In the genomic region with DNA sequence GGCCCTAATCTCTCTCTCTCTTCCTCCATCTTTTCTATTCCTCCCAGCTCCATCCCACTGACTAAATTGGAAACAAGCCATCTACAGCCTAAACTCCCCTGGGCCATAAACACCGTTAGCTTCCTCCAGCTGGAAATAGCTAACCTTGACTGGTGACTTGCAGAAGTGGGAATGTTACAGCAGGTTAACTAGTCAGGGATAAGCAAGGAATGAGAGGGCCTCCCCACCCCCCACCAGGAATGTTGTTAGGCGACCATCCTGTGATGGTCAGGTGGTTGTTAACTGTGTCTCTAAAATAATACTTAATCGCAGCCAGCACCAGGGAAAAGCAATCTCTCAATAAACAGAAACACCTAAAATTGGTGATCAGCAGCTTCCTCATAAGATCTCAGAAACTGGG, we compare ENCODE assay signal across 18 cellular contexts. TPM values are rescaled to one million over a fixed set of nuclear protein-coding genes. Genes with fewer than 3 reads are reported as not detected.
DNase-seq lines count a peak whose midpoint lies in the region; ATAC-seq and TF ChIP-seq lines count a peak whose summit lies in the region.
"Had no signal": no experiment of that assay in that cellular context is flagged by ENCODE, and none has a peak within 500 bp of the region (broad histone marks: within the 10 kb centered on the region; RNA-seq: fewer than 3 reads in every experiment).

No MANE protein-coding gene starts in this region.

- H3K27me3 Mint-ChIP-seq in GM23338 (ENCODE audit: insufficient read depth, low read depth, poor library complexity) (peaks cover 3% of the 10 kb centered on the region), glutamatergic neuron (ENCODE audit: unreplicated experiment) (no peaks in the 10 kb centered on the region)

- H3K9me3 Mint-ChIP-seq in GM23338 (no peaks in the 10 kb centered on the region), glutamatergic neuron (ENCODE audit: unreplicated experiment) (peaks cover 3% of the 10 kb centered on the region)
- H3K9me3 Mint-ChIP-seq: CD8-positive, alpha-beta T cell had no signal

- H3K36me3 Mint-ChIP-seq in GM23338 (ENCODE audit: low read depth) (peaks cover 58% of the 10 kb centered on the region), glutamatergic neuron (ENCODE audit: unreplicated experiment) (no peaks in the 10 kb centered on the region)

- H3K27ac ChIP-seq in GM23338 (ENCODE audit: low read depth) (0 out of 2 replicates have a peak overlapping the region, but pooled peaks have one; percentile 61), mesendoderm (ENCODE audit: low read depth, low read length) (no peak overlapping the region)
- H3K27ac ChIP-seq: BLaER1 treated with 17β-estradiol and CSF1 and Interleukin-3, amounts not matched to agents 10 nM and 100 nM had no signal

- WGBS in mesendoderm (ENCODE audit: extremely low coverage, insufficient coverage, low lambda C conversion rate) = no CpG with 5 or more reads among the region's 3 CpGs

- H3K4me3 ChIP-seq in GM23338 (peak overlapping the region; percentile 19; the same call in 1 of the 2 replicates), mesendoderm (ENCODE audit: low read length) (no peak overlapping the region)
- H3K4me3 ChIP-seq: BLaER1 treated with 17β-estradiol and CSF1 and Interleukin-3, amounts not matched to agents 10 nM and 100 nM; K562 had no signal

- no peak overlapping the region for H2BK15ac ChIP-seq in mesendoderm (replicated peaks; ENCODE audit: low read depth)

- H3K9ac ChIP-seq in mesendoderm (ENCODE audit: low read length) = no peak overlapping the region
- H3K9ac ChIP-seq: BLaER1 treated with 17β-estradiol and CSF1 and Interleukin-3, amounts not matched to agents 10 nM and 100 nM; SK-N-SH had no signal

- no peaks in the 10 kb centered on the region; the same call in none of the 2 replicates for H4K20me1 ChIP-seq in GM23338 (replicated peaks; ENCODE audit: insufficient read depth)

- no peak overlapping the region for H2AK5ac ChIP-seq in mesendoderm (ENCODE audit: low read length)

- H3K79me2 ChIP-seq in GM23338 (replicated peaks; ENCODE audit: insufficient read depth) (no peaks in the 10 kb centered on the region), mesendoderm (ENCODE audit: control insufficient read depth, insufficient read depth, low read length) (no peaks in the 10 kb centered on the region)

- H4K5ac ChIP-seq in mesendoderm (ENCODE audit: low read length) = no peak overlapping the region

- no peak overlapping the region for H3K18ac ChIP-seq in mesendoderm (ENCODE audit: low read length)

- H3K4me1 Mint-ChIP-seq in GM23338 = peaks cover 20% of the 10 kb centered on the region
- peaks cover 6% of the 10 kb centered on the region for H3K4me1 Mint-ChIP-seq in glutamatergic neuron (ENCODE audit: low read depth, unreplicated experiment)

- intact Hi-C loops in left colon (cut with DNase I, micrococcal nuclease) = no loop called here

- H3K4ac ChIP-seq in mesendoderm (ENCODE audit: low read depth, low read length) = no peak overlapping the region

- H3K27ac Mint-ChIP-seq in GM23338 (peak overlapping the region; percentile 92), glutamatergic neuron (ENCODE audit: unreplicated experiment) (peak overlapping the region; percentile 26)
- H3K27ac Mint-ChIP-seq: CD8-positive, alpha-beta T cell had no signal

- no peak overlapping the region for H4K8ac ChIP-seq in mesendoderm (ENCODE audit: low read depth, low read length)

- TF ChIP-seq CTCF in GM23338 (conservative IDR thresholded peaks at IDR 0.05; ENCODE audit: low read depth in 2 of 2) = no peak
- TF ChIP-seq CTCF in glutamatergic neuron (IDR thresholded peaks at IDR 0.05; ENCODE audit: partially characterized antibody, unreplicated experiment) = no peak

- H2BK120ac ChIP-seq in mesendoderm (ENCODE audit: low read depth, low read length) = no peak overlapping the region

- DNase-seq in GM23338 (ENCODE audit: low spot score) = peak; percentile 55
- DNase-seq in M059J (ENCODE audit: low read depth) = peak; percentile 2
- DNase-seq in glutamatergic neuron = no peak
- peak; percentile 81 for DNase-seq in mesendoderm
- DNase-seq in left colon = no peak
- no peak for DNase-seq in NOMO-1 (lab: John Stamatoyannopoulos, UW; ENCODE audit: unreplicated experiment in 2 of 2)
- no peak for DNase-seq in NCI-H748 treated with DMSO at 0.1 percent for 48 hours (lab: John Stamatoyannopoulos, UW)
- DNase-seq: CD8-positive, alpha-beta T cell; NCI-H1105; NCI-H1694 treated with DMSO at 0.1 percent for 48 hours; NCI-H774; RPMI8226; SHP77 treated with DMSO at 0.1 percent for 48 hours; SK-N-SH had no signal

- H3K79me1 ChIP-seq in mesendoderm (ENCODE audit: low read length) = no peaks in the 10 kb centered on the region

- H3K23ac ChIP-seq in mesendoderm (ENCODE audit: low read length) = no peak overlapping the region

- H3K4me3 Mint-ChIP-seq in GM23338 (peak overlapping the region; percentile 18; the same call in 1 of the 3 replicates), glutamatergic neuron (ENCODE audit: unreplicated experiment) (peak overlapping the region; percentile 38)
- H3K4me3 Mint-ChIP-seq: CD8-positive, alpha-beta T cell had no signal

- H3K4me1 ChIP-seq in GM23338 (ENCODE audit: insufficient read depth) (peaks cover 13% of the 10 kb centered on the region; the same call in 1 of the 2 replicates), mesendoderm (ENCODE audit: control insufficient read depth, low read depth, low read length) (peaks cover 7% of the 10 kb centered on the region)
- H3K4me1 ChIP-seq: BLaER1 treated with 17β-estradiol and CSF1 and Interleukin-3, amounts not matched to agents 10 nM and 100 nM had no signal

- H2BK5ac ChIP-seq in mesendoderm (ENCODE audit: low read length) = no peak overlapping the region

- H3K4me2 ChIP-seq in GM23338 (peak overlapping the region; percentile 61), mesendoderm (ENCODE audit: low read length) (no peak overlapping the region)
- H3K4me2 ChIP-seq: BLaER1 treated with 17β-estradiol and CSF1 and Interleukin-3, amounts not matched to agents 10 nM and 100 nM; SK-N-SH had no signal

- H3K36me3 ChIP-seq in GM23338 (ENCODE audit: insufficient read depth) = peaks cover 42% of the 10 kb centered on the region
- H3K36me3 ChIP-seq in mesendoderm (ENCODE audit: control insufficient read depth, insufficient read depth, low read length) = peaks cover 2% of the 10 kb centered on the region

- no peak overlapping the region for H3K56ac ChIP-seq in mesendoderm (ENCODE audit: low read length)

- no peak overlapping the region for H2AFZ ChIP-seq in GM23338

- peak; percentile 77 for ATAC-seq in GM23338
- no peak for ATAC-seq in GM18861 (IDR thresholded peaks at IDR 0.05; ENCODE audit: unreplicated experiment)
- ATAC-seq in left colon = no peak
- ATAC-seq: CD8-positive, alpha-beta T cell; HCT116; K562 had no signal

- H3K27me3 ChIP-seq in GM23338 (ENCODE audit: insufficient read depth) (no peaks in the 10 kb centered on the region), mesendoderm (ENCODE audit: insufficient read depth, low read length, poor library complexity) (no peaks in the 10 kb centered on the region)
- H3K27me3 ChIP-seq: BLaER1 treated with 17β-estradiol and CSF1 and Interleukin-3, amounts not matched to agents 10 nM and 100 nM had no signal

- no peaks in the 10 kb centered on the region for H3F3A ChIP-seq in GM23338 (replicated peaks; ENCODE audit: low read depth)

- H3K9me2 ChIP-seq in GM23338 (ENCODE audit: insufficient read depth) = no peaks in the 10 kb centered on the region
- H3K9me2 ChIP-seq: SK-N-SH had no signal

TF ChIP-seq in GM23338, 12 proteins besides CTCF, POLR2A, EP300 and RAD21 (continues in another document):
- TF ChIP-seq, protein P1, sequence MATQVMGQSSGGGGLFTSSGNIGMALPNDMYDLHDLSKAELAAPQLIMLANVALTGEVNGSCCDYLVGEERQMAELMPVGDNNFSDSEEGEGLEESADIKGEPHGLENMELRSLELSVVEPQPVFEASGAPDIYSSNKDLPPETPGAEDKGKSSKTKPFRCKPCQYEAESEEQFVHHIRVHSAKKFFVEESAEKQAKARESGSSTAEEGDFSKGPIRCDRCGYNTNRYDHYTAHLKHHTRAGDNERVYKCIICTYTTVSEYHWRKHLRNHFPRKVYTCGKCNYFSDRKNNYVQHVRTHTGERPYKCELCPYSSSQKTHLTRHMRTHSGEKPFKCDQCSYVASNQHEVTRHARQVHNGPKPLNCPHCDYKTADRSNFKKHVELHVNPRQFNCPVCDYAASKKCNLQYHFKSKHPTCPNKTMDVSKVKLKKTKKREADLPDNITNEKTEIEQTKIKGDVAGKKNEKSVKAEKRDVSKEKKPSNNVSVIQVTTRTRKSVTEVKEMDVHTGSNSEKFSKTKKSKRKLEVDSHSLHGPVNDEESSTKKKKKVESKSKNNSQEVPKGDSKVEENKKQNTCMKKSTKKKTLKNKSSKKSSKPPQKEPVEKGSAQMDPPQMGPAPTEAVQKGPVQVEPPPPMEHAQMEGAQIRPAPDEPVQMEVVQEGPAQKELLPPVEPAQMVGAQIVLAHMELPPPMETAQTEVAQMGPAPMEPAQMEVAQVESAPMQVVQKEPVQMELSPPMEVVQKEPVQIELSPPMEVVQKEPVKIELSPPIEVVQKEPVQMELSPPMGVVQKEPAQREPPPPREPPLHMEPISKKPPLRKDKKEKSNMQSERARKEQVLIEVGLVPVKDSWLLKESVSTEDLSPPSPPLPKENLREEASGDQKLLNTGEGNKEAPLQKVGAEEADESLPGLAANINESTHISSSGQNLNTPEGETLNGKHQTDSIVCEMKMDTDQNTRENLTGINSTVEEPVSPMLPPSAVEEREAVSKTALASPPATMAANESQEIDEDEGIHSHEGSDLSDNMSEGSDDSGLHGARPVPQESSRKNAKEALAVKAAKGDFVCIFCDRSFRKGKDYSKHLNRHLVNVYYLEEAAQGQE (IDR thresholded peaks at IDR 0.05; ENCODE audit: unreplicated experiment) = no peak
- no peak for TF ChIP-seq CREB1 (CRISPR knock-in tag; IDR thresholded peaks at IDR 0.05; ENCODE audit: low read depth)
- TF ChIP-seq NANOG (IDR thresholded peaks at IDR 0.05; ENCODE audit: borderline replicate concordance) = no peak
- TF ChIP-seq, protein P2, sequence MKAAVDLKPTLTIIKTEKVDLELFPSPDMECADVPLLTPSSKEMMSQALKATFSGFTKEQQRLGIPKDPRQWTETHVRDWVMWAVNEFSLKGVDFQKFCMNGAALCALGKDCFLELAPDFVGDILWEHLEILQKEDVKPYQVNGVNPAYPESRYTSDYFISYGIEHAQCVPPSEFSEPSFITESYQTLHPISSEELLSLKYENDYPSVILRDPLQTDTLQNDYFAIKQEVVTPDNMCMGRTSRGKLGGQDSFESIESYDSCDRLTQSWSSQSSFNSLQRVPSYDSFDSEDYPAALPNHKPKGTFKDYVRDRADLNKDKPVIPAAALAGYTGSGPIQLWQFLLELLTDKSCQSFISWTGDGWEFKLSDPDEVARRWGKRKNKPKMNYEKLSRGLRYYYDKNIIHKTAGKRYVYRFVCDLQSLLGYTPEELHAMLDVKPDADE (IDR thresholded peaks at IDR 0.05) = no peak
- no peak for TF ChIP-seq STAT1 (IDR thresholded peaks at IDR 0.05; ENCODE audit: unreplicated experiment)

RNA-seq across cellular contexts. Expression of a gene that starts 40.8 kb away (rescaled TPM):
- 84.4 and 109 TPM in 2 replicates for total RNA-seq in GM23338 (2014; rRNA removed; shearing (Covaris generic))
- 158 and 216 TPM in 2 replicates for polyA plus RNA-seq in GM23338 (2016; fragmentation: Nextera tagmentation; extraction: Ambion mirVana)
- total RNA-seq in M059J (2014; rRNA removed; shearing (Covaris generic)) = 13.3 and 21.6 TPM in 2 replicates
- total RNA-seq in glutamatergic neuron (ENCODE audit: unreplicated experiment) (15.2 TPM), left colon (10 to 100 TPM; 17.5 to 18.8 TPM)
- polyA plus RNA-seq in mesendoderm (2013, experiment 1 of 2) = 57.4 TPM
- polyA plus RNA-seq in mesendoderm (2013, experiment 2 of 2) = 60.2 TPM

Comparison
In these comparisons a context has a peak if more than half of its experiments do, and no peak if none do; other contexts are left out.
1. DNase-seq: peak in GM23338 (single experiment), M059J (single experiment) and mesendoderm (single experiment); none in glutamatergic neuron (single experiment), left colon (0 of 2), NOMO-1 (0 of 2) and NCI-H748 treated with DMSO at 0.1 percent for 48 hours (single experiment).